In the genomic region with DNA sequence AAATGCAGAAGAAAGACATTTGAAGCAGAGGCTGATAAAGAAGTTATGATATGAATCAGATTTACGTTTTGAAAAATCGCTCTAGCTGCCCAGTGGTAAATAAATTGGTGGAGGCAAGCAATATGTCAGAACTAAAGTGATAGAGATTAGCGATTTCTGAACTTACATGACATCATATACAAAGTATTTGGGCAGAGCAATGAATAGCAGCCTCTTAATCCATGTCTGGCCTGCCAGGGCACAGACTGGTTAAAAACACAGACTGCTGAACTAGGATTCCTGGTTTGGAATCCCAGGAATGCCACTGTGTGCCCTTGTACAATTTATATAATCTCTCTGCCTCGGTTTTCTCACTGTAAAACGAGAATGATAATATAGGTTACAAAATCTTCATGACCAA, we compare ENCODE assay signal across 2 cellular contexts.
A peak's percentile ranks its signal among the peaks of the same experiment; 100 is the strongest.
TF ChIP-seq lines count a peak whose summit lies in the region.

No MANE protein-coding gene starts in this region.

TF ChIP-seq in HepG2, 621 proteins besides CTCF, POLR2A, EP300 and RAD21:
- TF ChIP-seq ATF7 (IDR thresholded peaks at IDR 0.05) = peak; percentile 36; the same call in 1 of the 2 replicates
- no peak for TF ChIP-seq ATF7 (CRISPR knock-in tag; IDR thresholded peaks at IDR 0.05)
- TF ChIP-seq TBX3 (IDR thresholded peaks at IDR 0.05; ENCODE audit: borderline replicate concordance) = no peak

TF ChIP-seq in GM12878, 131 proteins besides CTCF, POLR2A, EP300 and RAD21:
- TF ChIP-seq, protein P1, sequence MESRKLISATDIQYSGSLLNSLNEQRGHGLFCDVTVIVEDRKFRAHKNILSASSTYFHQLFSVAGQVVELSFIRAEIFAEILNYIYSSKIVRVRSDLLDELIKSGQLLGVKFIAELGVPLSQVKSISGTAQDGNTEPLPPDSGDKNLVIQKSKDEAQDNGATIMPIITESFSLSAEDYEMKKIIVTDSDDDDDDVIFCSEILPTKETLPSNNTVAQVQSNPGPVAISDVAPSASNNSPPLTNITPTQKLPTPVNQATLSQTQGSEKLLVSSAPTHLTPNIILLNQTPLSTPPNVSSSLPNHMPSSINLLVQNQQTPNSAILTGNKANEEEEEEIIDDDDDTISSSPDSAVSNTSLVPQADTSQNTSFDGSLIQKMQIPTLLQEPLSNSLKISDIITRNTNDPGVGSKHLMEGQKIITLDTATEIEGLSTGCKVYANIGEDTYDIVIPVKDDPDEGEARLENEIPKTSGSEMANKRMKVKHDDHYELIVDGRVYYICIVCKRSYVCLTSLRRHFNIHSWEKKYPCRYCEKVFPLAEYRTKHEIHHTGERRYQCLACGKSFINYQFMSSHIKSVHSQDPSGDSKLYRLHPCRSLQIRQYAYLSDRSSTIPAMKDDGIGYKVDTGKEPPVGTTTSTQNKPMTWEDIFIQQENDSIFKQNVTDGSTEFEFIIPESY (IDR thresholded peaks at IDR 0.05) = no peak
- TF ChIP-seq JUNB (IDR thresholded peaks at IDR 0.05) = peak; percentile 60
TF ChIP-seq in GM12878: peak in this region for 1.
